ENCODE assay signal across 8 cellular contexts in genomic region chr4:81504685-81505598, GRCh38. TPM values are rescaled to one million over a fixed set of nuclear protein-coding genes. Genes with fewer than 3 reads are reported as not detected.
A peak's percentile ranks its signal among the peaks of the same experiment; 100 is the strongest.
DNase-seq lines count a peak whose midpoint lies in the region; ATAC-seq lines count a peak whose summit lies in the region.

No MANE protein-coding gene starts in this region.

- intact Hi-C loops in left cardiac atrium (cut with DNase I) = no loop called here

- peak; percentile 48 for ATAC-seq in GM19468 (IDR thresholded peaks at IDR 0.05; ENCODE audit: extremely low read depth, unreplicated experiment)
- ATAC-seq in left cardiac atrium = peak; percentile 67 to 87

- DNase-seq in Kasumi-1 (lab: John Stamatoyannopoulos, UW) (peak; percentile 90), activated T-cell treated with anti-CD3 and anti-CD28 coated beads for 48 hours (ENCODE audit: low read depth) (peak; percentile 52), left cardiac atrium (peak; percentile 74), RKO (ENCODE audit: low spot score) (no peak), LoVo (ENCODE audit: low spot score) (no peak)
- peak; percentile 13 to 41 (median 23) for DNase-seq in stimulated activated CD4-positive, alpha-beta T cell treated with anti-CD3 and anti-CD28 coated beads, TNF-alpha, amount 100 ng/mL, for 1 hour (ENCODE audit: low read depth in 3 of 3, low spot score in 1 of 3)
- DNase-seq in NK-92 treated with Interleukin-12 subunit alpha and Interleukin-12 subunit beta, amount 100 ng/mL, for 24 hours (lab: John Stamatoyannopoulos, UW) = no peak

RNA-seq across cellular contexts. Expression of gene RASGEF1B, which starts 33.2 kb away (rescaled TPM):
- total RNA-seq in left cardiac atrium = 1 to 10 TPM; 6.8 to 7.8 TPM

Comparison
In these comparisons a context has a peak if more than half of its experiments do, and no peak if none do; other contexts are left out.
1. DNase-seq: peak in Kasumi-1 (2 of 2), activated T-cell treated with anti-CD3 and anti-CD28 coated beads for 48 hours (single experiment), left cardiac atrium (single experiment) and stimulated activated CD4-positive, alpha-beta T cell treated with anti-CD3 and anti-CD28 coated beads, TNF-alpha, amount 100 ng/mL, for 1 hour (3 of 3); none in RKO (single experiment), NK-92 treated with Interleukin-12 subunit alpha and Interleukin-12 subunit beta, amount 100 ng/mL, for 24 hours (single experiment) and LoVo (single experiment).